In the genomic region with DNA sequence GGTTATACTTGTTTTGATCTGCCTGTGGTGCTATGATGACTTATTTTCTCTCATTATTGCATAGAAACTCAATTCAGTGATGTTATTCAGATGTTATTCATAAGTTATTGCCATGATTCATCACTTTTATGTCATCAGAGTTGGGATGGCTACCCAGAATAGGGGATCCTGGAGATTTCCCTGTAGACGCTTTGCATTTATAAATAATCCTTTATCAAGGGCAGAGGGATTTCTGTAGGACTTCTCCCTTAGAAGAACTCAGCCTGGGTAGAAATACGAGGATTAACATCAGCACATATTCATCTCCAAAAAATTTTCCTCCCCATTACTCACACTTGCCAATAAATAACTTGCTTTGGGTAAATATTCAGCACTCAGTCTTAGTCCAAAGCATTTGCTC, we compare ENCODE assay signal across 21 cellular contexts. TPM values are rescaled to one million over a fixed set of nuclear protein-coding genes. Genes with fewer than 3 reads are reported as not detected.
A peak's percentile ranks its signal among the peaks of the same experiment; 100 is the strongest.
DNase-seq lines count a peak whose midpoint lies in the region; ATAC-seq and TF ChIP-seq lines count a peak whose summit lies in the region.
"Had no signal": no experiment of that assay in that cellular context is flagged by ENCODE, and none has a peak within 500 bp of the region (broad histone marks: within the 10 kb centered on the region; RNA-seq: fewer than 3 reads in every experiment).

No MANE protein-coding gene starts in this region.

- intact Hi-C loops in prostate gland (cut with DNase I) = no loop called here

- DNase-seq in GM03348 (ENCODE audit: low spot score) = peak; percentile 46
- peak; percentile 62 for DNase-seq in adipocyte (ENCODE audit: low read depth)
- DNase-seq in fibroblast of peridontal ligament (ENCODE audit: extremely low read depth) = peak; percentile 85
- no peak for DNase-seq in smooth muscle cell (lab: John Stamatoyannopoulos, UW; ENCODE audit: unreplicated experiment)
- no peak for DNase-seq in prostate gland (ENCODE audit: low spot score)
- no peak for DNase-seq in stimulated activated naive B cell treated with anti-CD40 and anti-IgM and Interleukin-4, amounts not matched to agents 10 μg/mL and 1 μg/mL and 100 μg/mL, for 72 hours
- DNase-seq: activated CD8-positive, alpha-beta memory T cell treated with anti-CD3 and anti-CD28 coated beads, Interleukin-2, amount 50 U/mL, for 4 hours; esophagus squamous epithelium; H9; MM.1S; mucosa of descending colon; NCI-H2171 treated with DMSO at 0.1 percent for 48 hours; OCI-M1; T-cell had no signal

- H3K27me3 Mint-ChIP-seq in stimulated activated naive B cell treated with anti-CD40 and anti-IgM and Interleukin-4, amounts not matched to agents 10 μg/mL and 1 μg/mL and 100 μg/mL, for 72 hours = peaks cover 28 to 42% of the 10 kb centered on the region in 2 donors

- WGBS in smooth muscle cell (ENCODE audit: low lambda C conversion rate) = 3% methylated on average over 2 of the region's 2 CpGs
- 68% methylated on average over 2 of the region's 2 CpGs for WGBS in prostate gland

- no peak for TF ChIP-seq CTCF in smooth muscle cell (IDR thresholded peaks at IDR 0.05; ENCODE audit: borderline replicate concordance, insufficient read depth, poor library complexity, severe bottlenecking)
- no peak for TF ChIP-seq CTCF in prostate gland (IDR thresholded peaks at IDR 0.05)

- H3K4me1 ChIP-seq in adipocyte (ENCODE audit: control insufficient read depth, insufficient read depth, low read length) = peaks cover 35% of the 10 kb centered on the region
- peaks cover 9% of the 10 kb centered on the region for H3K4me1 ChIP-seq in smooth muscle cell (ENCODE audit: low read depth)
- no peaks in the 10 kb centered on the region for H3K4me1 ChIP-seq in prostate gland (replicated peaks)

- ATAC-seq in activated CD4-positive, CD25-positive, alpha-beta regulatory T cell treated with anti-CD3 and anti-CD28 coated beads, Interleukin-2, amount 50 U/mL, for 24 hours = no peak
- no peak for ATAC-seq in GM21825 (IDR thresholded peaks at IDR 0.05; ENCODE audit: unreplicated experiment)
- no peak for ATAC-seq in stimulated activated naive B cell treated with anti-CD40 and anti-IgM and Interleukin-4, amounts not matched to agents 10 μg/mL and 1 μg/mL and 100 μg/mL, for 72 hours (replicated peaks)
- ATAC-seq: activated naive CD4-positive, alpha-beta T cell treated with anti-CD3 and anti-CD28 coated beads, Interleukin-2, amount 50 U/mL, for 72 hours; mucosa of descending colon; T-cell had no signal

- peaks cover 7 to 8% of the 10 kb centered on the region in 2 donors for H3K4me1 Mint-ChIP-seq in stimulated activated naive B cell treated with anti-CD40 and anti-IgM and Interleukin-4, amounts not matched to agents 10 μg/mL and 1 μg/mL and 100 μg/mL, for 72 hours

- H2AFZ ChIP-seq in smooth muscle cell (ENCODE audit: low read depth) = no peak overlapping the region

- H3K9me3 ChIP-seq in adipocyte (ENCODE audit: control insufficient read depth, low read length) (no peaks in the 10 kb centered on the region), smooth muscle cell (replicated peaks; ENCODE audit: low read depth) (no peaks in the 10 kb centered on the region), prostate gland (no peaks in the 10 kb centered on the region)
- H3K9me3 ChIP-seq: esophagus squamous epithelium, mucosa of descending colon had no signal

- peak overlapping the region; percentile 80 for H3K27ac ChIP-seq in smooth muscle cell (ENCODE audit: low read depth)
- no peak overlapping the region for H3K27ac ChIP-seq in prostate gland
- H3K27ac ChIP-seq: C4-2B had no signal

- no peaks in the 10 kb centered on the region for H4K20me1 ChIP-seq in smooth muscle cell (ENCODE audit: low read depth)

- no peaks in the 10 kb centered on the region for H3K36me3 ChIP-seq in adipocyte (ENCODE audit: control insufficient read depth, insufficient read depth, low read length, severe bottlenecking)
- H3K36me3 ChIP-seq in smooth muscle cell (ENCODE audit: low read depth) = no peaks in the 10 kb centered on the region
- H3K36me3 ChIP-seq in prostate gland = no peaks in the 10 kb centered on the region
- H3K36me3 ChIP-seq: esophagus squamous epithelium had no signal

- H3K27me3 ChIP-seq in adipocyte (replicated peaks; ENCODE audit: control insufficient read depth, insufficient read depth, low read length) (no peaks in the 10 kb centered on the region), smooth muscle cell (ENCODE audit: low read depth) (no peaks in the 10 kb centered on the region), prostate gland (replicated peaks; ENCODE audit: insufficient read depth) (no peaks in the 10 kb centered on the region)

- no peak overlapping the region for H3K4me3 Mint-ChIP-seq in stimulated activated naive B cell treated with anti-CD40 and anti-IgM and Interleukin-4, amounts not matched to agents 10 μg/mL and 1 μg/mL and 100 μg/mL, for 72 hours
- H3K4me3 Mint-ChIP-seq: H9, T-cell had no signal

- peak overlapping the region; percentile 44 for H3K4me2 ChIP-seq in smooth muscle cell

- H3K9ac ChIP-seq in adipocyte (ENCODE audit: low read length) (no peak overlapping the region), smooth muscle cell (ENCODE audit: low read depth) (peak overlapping the region; percentile 56)

- no peaks in the 10 kb centered on the region for H3K9me3 Mint-ChIP-seq in stimulated activated naive B cell treated with anti-CD40 and anti-IgM and Interleukin-4, amounts not matched to agents 10 μg/mL and 1 μg/mL and 100 μg/mL, for 72 hours
- H3K9me3 Mint-ChIP-seq: activated naive CD4-positive, alpha-beta T cell treated with anti-CD3 and anti-CD28 coated beads, Interleukin-2, amount 50 U/mL, for 72 hours; H9; T-cell had no signal

- H3K27ac Mint-ChIP-seq in stimulated activated naive B cell treated with anti-CD40 and anti-IgM and Interleukin-4, amounts not matched to agents 10 μg/mL and 1 μg/mL and 100 μg/mL, for 72 hours = no peak overlapping the region
- H3K27ac Mint-ChIP-seq: activated naive CD4-positive, alpha-beta T cell treated with anti-CD3 and anti-CD28 coated beads, Interleukin-2, amount 50 U/mL, for 72 hours; H9; T-cell had no signal

- H3K79me2 ChIP-seq in smooth muscle cell (ENCODE audit: low read depth) = peaks cover 14% of the 10 kb centered on the region

- peaks cover 10% of the 10 kb centered on the region for H3F3A ChIP-seq in smooth muscle cell (ENCODE audit: low read depth)

- TF ChIP-seq POLR2A in prostate gland (IDR thresholded peaks at IDR 0.05) = no peak

- peaks cover 0 to 2% of the 10 kb centered on the region in 2 donors for H3K36me3 Mint-ChIP-seq in stimulated activated naive B cell treated with anti-CD40 and anti-IgM and Interleukin-4, amounts not matched to agents 10 μg/mL and 1 μg/mL and 100 μg/mL, for 72 hours
- H3K36me3 Mint-ChIP-seq: activated naive CD4-positive, alpha-beta T cell treated with anti-CD3 and anti-CD28 coated beads, Interleukin-2, amount 50 U/mL, for 72 hours; T-cell had no signal

- no peak overlapping the region for H3K4me3 ChIP-seq in adipocyte (ENCODE audit: low read length)
- H3K4me3 ChIP-seq in smooth muscle cell = no peak overlapping the region
- no peak overlapping the region for H3K4me3 ChIP-seq in prostate gland
- H3K4me3 ChIP-seq: esophagus squamous epithelium, mucosa of descending colon had no signal

RNA-seq across cellular contexts. Expression of a gene that starts 4.9 kb away (rescaled TPM):
- 39.2 and 47.5 TPM in 2 replicates for total RNA-seq in smooth muscle cell
- polyA plus RNA-seq in smooth muscle cell = 13.6 and 79.1 TPM in 2 replicates
- 10 to 100 TPM in 1 of 2 donors, 1 to 10 TPM in 1; 5.4 to 22.2 TPM for total RNA-seq in prostate gland

RNA-seq across cellular contexts. Expression of a gene that starts 55.7 kb away (rescaled TPM):
- total RNA-seq in smooth muscle cell (not detected in 2 replicates), prostate gland (not detected)
- polyA plus RNA-seq in smooth muscle cell = 0.82 TPM in 1 of 2 replicates, not detected in the other
- total RNA-seq: activated naive CD4-positive, alpha-beta T cell treated with anti-CD3 and anti-CD28 coated beads, Interleukin-2, amount 50 U/mL, for 72 hours; Daoy; H9; mucosa of descending colon; posterior vena cava; T-cell; urinary bladder had no signal

Comparison
In these comparisons a context has a peak if more than half of its experiments do, and no peak if none do; other contexts are left out.
1. DNase-seq: peak in GM03348 (single experiment), adipocyte (single experiment) and fibroblast of peridontal ligament (single experiment); none in smooth muscle cell (single experiment), prostate gland (single experiment) and stimulated activated naive B cell treated with anti-CD40 and anti-IgM and Interleukin-4, amounts not matched to agents 10 μg/mL and 1 μg/mL and 100 μg/mL, for 72 hours (single experiment).